12 cellular contexts compared by ENCODE assay signal in the genomic region with DNA sequence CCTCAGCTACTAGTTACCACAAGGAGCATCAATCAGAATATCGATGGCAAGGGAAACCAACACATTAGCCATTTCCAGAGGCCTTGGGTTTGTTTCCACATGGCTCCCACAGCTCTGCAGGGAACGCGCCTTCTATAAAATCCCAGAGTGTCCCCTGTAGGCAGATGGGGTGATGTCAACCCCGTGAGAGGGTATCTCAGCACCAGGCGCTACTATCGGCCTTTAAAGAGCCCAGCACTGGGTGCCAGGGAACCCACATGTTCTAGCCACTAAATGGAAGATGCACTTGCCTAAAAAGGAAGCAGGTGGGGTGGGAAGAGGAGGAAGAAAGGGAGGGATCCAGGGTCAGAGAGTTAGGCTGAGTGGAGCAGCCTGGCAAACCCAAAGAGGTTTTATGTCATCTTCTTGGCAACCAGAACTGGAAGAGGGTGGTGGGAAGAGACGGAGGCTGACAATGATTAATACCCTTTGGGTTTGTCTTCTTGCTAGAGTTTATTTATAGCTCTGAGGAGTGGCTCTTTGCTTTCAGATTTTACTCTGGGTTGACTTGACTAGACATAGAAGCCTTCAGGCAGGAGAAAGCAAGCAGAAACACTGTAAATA. TPM values are rescaled to one million over a fixed set of nuclear protein-coding genes. Genes with fewer than 3 reads are reported as not detected.
A peak's percentile ranks its signal among the peaks of the same experiment; 100 is the strongest.
DNase-seq lines count a peak whose midpoint lies in the region; ATAC-seq and TF ChIP-seq lines count a peak whose summit lies in the region.
"Had no signal": no experiment of that assay in that cellular context is flagged by ENCODE, and none has a peak within 500 bp of the region (broad histone marks: within the 10 kb centered on the region; RNA-seq: fewer than 3 reads in every experiment).

No MANE protein-coding gene starts in this region.

- no peaks in the 10 kb centered on the region for H3K9me3 ChIP-seq in right cardiac atrium (ENCODE audit: control insufficient read depth, low read length)

- peaks cover 28% of the 10 kb centered on the region for H3K4me1 ChIP-seq in right cardiac atrium (ENCODE audit: control insufficient read depth, insufficient read depth, low read length)

- intact Hi-C loops in right cardiac atrium (cut with DNase I), result no loop called here

- POLR2A ChIA-PET in activated naive CD8-positive, alpha-beta T cell treated with anti-CD3 and anti-CD28 coated beads, Interleukin-2, amount 10 ng/mL, durations not matched to agents 7 days and 5 days (lab: Charles Lee), result no interaction called here

- WGBS in right cardiac atrium, result 65% methylated on average over 7 of the region's 7 CpGs

- H3K27ac Mint-ChIP-seq in activated naive CD8-positive, alpha-beta T cell treated with anti-CD3 and anti-CD28 coated beads, Interleukin-2, amount 10 ng/mL, durations not matched to agents 7 days and 5 days, result peak overlapping the region; percentile 23
- H3K27ac Mint-ChIP-seq in activated naive CD8-positive, alpha-beta T cell treated with anti-CD3 and anti-CD28 coated beads, Interleukin-2, amount 50 U/mL, for 24 hours, result no peak overlapping the region
- peak overlapping the region; percentile 69 for H3K27ac Mint-ChIP-seq in type B pancreatic cell

- no peak for TF ChIP-seq CTCF in type B pancreatic cell (conservative IDR thresholded peaks at IDR 0.05)

- no peaks in the 10 kb centered on the region for H3K9me3 Mint-ChIP-seq in activated naive CD8-positive, alpha-beta T cell treated with anti-CD3 and anti-CD28 coated beads, Interleukin-2, amount 10 ng/mL, durations not matched to agents 7 days and 5 days
- H3K9me3 Mint-ChIP-seq in activated naive CD8-positive, alpha-beta T cell treated with anti-CD3 and anti-CD28 coated beads, Interleukin-2, amount 50 U/mL, for 24 hours, result no peaks in the 10 kb centered on the region
- no peaks in the 10 kb centered on the region for H3K9me3 Mint-ChIP-seq in type B pancreatic cell

- peaks cover 52% of the 10 kb centered on the region for H3K36me3 Mint-ChIP-seq in activated naive CD8-positive, alpha-beta T cell treated with anti-CD3 and anti-CD28 coated beads, Interleukin-2, amount 10 ng/mL, durations not matched to agents 7 days and 5 days
- H3K36me3 Mint-ChIP-seq in activated naive CD8-positive, alpha-beta T cell treated with anti-CD3 and anti-CD28 coated beads, Interleukin-2, amount 50 U/mL, for 24 hours (ENCODE audit: low read depth), result peaks cover 71% of the 10 kb centered on the region
- H3K36me3 Mint-ChIP-seq in type B pancreatic cell, result peaks cover 46% of the 10 kb centered on the region

- H3K27me3 ChIP-seq in right cardiac atrium (ENCODE audit: control insufficient read depth, insufficient read depth), result no peaks in the 10 kb centered on the region

- H3K4me3 ChIP-seq in right cardiac atrium (ENCODE audit: low read length), result no peak overlapping the region

- H3K27me3 Mint-ChIP-seq in activated naive CD8-positive, alpha-beta T cell treated with anti-CD3 and anti-CD28 coated beads, Interleukin-2, amount 10 ng/mL, durations not matched to agents 7 days and 5 days, result no peaks in the 10 kb centered on the region
- H3K27me3 Mint-ChIP-seq in activated naive CD8-positive, alpha-beta T cell treated with anti-CD3 and anti-CD28 coated beads, Interleukin-2, amount 50 U/mL, for 24 hours, result no peaks in the 10 kb centered on the region
- no peaks in the 10 kb centered on the region for H3K27me3 Mint-ChIP-seq in type B pancreatic cell

- H3K4me1 Mint-ChIP-seq in activated naive CD8-positive, alpha-beta T cell treated with anti-CD3 and anti-CD28 coated beads, Interleukin-2, amount 10 ng/mL, durations not matched to agents 7 days and 5 days, result peaks cover 74% of the 10 kb centered on the region
- peaks cover 31% of the 10 kb centered on the region for H3K4me1 Mint-ChIP-seq in activated naive CD8-positive, alpha-beta T cell treated with anti-CD3 and anti-CD28 coated beads, Interleukin-2, amount 50 U/mL, for 24 hours
- peaks cover 52% of the 10 kb centered on the region for H3K4me1 Mint-ChIP-seq in type B pancreatic cell (ENCODE audit: unreplicated experiment)

- DNase-seq in activated naive CD8-positive, alpha-beta T cell treated with anti-CD3 and anti-CD28 coated beads, Interleukin-2, amount 10 ng/mL, durations not matched to agents 7 days and 5 days, result no peak
- no peak for DNase-seq in activated naive CD8-positive, alpha-beta T cell treated with anti-CD3 and anti-CD28 coated beads, Interleukin-2, amount 50 U/mL, for 24 hours
- DNase-seq in amniotic epithelial cell (ENCODE audit: low read depth) (peak; percentile 76), right cardiac atrium (no peak), type B pancreatic cell (ENCODE audit: extremely low spot score, unreplicated experiment) (no peak), NCI-H82 treated with DMSO at 0.1 percent for 48 hours (lab: John Stamatoyannopoulos, UW; ENCODE audit: unreplicated experiment) (no peak), NCI-H187 (lab: John Stamatoyannopoulos, UW) (no peak)
- DNase-seq: erythroblast; NCI-H146; occipital lobe; stimulated activated CD4-positive, alpha-beta T cell treated with anti-CD3 and anti-CD28 coated beads, Interleukin-4, amount 100 ng/mL, for 4 hours had no signal

- H3K27ac ChIP-seq in right cardiac atrium (ENCODE audit: low read length), result peak overlapping the region; percentile 33

- H3K4me3 Mint-ChIP-seq in activated naive CD8-positive, alpha-beta T cell treated with anti-CD3 and anti-CD28 coated beads, Interleukin-2, amount 10 ng/mL, durations not matched to agents 7 days and 5 days, result no peak overlapping the region
- H3K4me3 Mint-ChIP-seq in activated naive CD8-positive, alpha-beta T cell treated with anti-CD3 and anti-CD28 coated beads, Interleukin-2, amount 50 U/mL, for 24 hours, result no peak overlapping the region
- peak overlapping the region; percentile 4 for H3K4me3 Mint-ChIP-seq in type B pancreatic cell

- ATAC-seq in activated naive CD8-positive, alpha-beta T cell treated with anti-CD3 and anti-CD28 coated beads, Interleukin-2, amount 10 ng/mL, durations not matched to agents 7 days and 5 days (ENCODE audit: low read depth), result no peak
- ATAC-seq in activated naive CD8-positive, alpha-beta T cell treated with anti-CD3 and anti-CD28 coated beads, Interleukin-2, amount 50 U/mL, for 24 hours, result no peak
- ATAC-seq in right cardiac atrium, result peak; percentile 49 to 73
- ATAC-seq in GM18873 (IDR thresholded peaks at IDR 0.05; ENCODE audit: low FRiP score, unreplicated experiment), result no peak

RNA-seq across cellular contexts. Expression of gene MACROH2A1, which starts 19.9 kb away (rescaled TPM):
- total RNA-seq in activated naive CD8-positive, alpha-beta T cell treated with anti-CD3 and anti-CD28 coated beads, Interleukin-2, amount 10 ng/mL, durations not matched to agents 7 days and 5 days, result 100 to 1,000 TPM; 253 to 258 TPM
- total RNA-seq in right cardiac atrium (100 to 1,000 TPM; 128 to 160 (median 141) TPM), type B pancreatic cell (ENCODE audit: low replicate concordance) (241 and 254 TPM in 2 replicates)
- polyA plus RNA-seq in right cardiac atrium, result 152 TPM

Comparison
In these comparisons a context has a peak if more than half of its experiments do, and no peak if none do; other contexts are left out.
1. ATAC-seq: peak in right cardiac atrium (2 of 2); none in activated naive CD8-positive, alpha-beta T cell treated with anti-CD3 and anti-CD28 coated beads, Interleukin-2, amount 10 ng/mL, durations not matched to agents 7 days and 5 days (single experiment), activated naive CD8-positive, alpha-beta T cell treated with anti-CD3 and anti-CD28 coated beads, Interleukin-2, amount 50 U/mL, for 24 hours (single experiment) and GM18873 (single experiment).